ENCODE assay signal across 8 cellular contexts in genomic region chr1:45550401-45551305, GRCh38. TPM values are rescaled to one million over a fixed set of nuclear protein-coding genes. Genes with fewer than 3 reads are reported as not detected.
DNase-seq lines count a peak whose midpoint lies in the region; ATAC-seq and TF ChIP-seq lines count a peak whose summit lies in the region.

TSS of gene AKR1A1 (plus strand) at chr1:45550826. CDS start at chr1:45561795, 10,969 bp downstream.

- H3K27ac Mint-ChIP-seq in activated naive CD4-positive, alpha-beta T cell treated with anti-CD3 and anti-CD28 coated beads, Interleukin-2, amount 10 ng/mL, durations not matched to agents 7 days and 5 days = peak within 1 kb of the TSS; percentile 89

- peak; percentile 96 for DNase-seq in GM06990 (ENCODE audit: extremely low read depth, insufficient read length)
- peak; percentile 64 for DNase-seq in NCI-H1048 (lab: John Stamatoyannopoulos, UW)
- DNase-seq in SK-N-MC (ENCODE audit: low read depth, low spot score) = no peak
- peak; percentile 91 for DNase-seq in activated naive CD4-positive, alpha-beta T cell treated with anti-CD3 and anti-CD28 coated beads, Interleukin-2, amount 10 ng/mL, durations not matched to agents 7 days and 5 days
- peak; percentile 83 for DNase-seq in globus pallidus (ENCODE audit: low spot score)
- peak; percentile 89 for DNase-seq in occipital lobe (lab: John Stamatoyannopoulos, UW)
- DNase-seq in suprapubic skin (ENCODE audit: low spot score in 2 of 2) = peak; percentile 89 to 93

- TF ChIP-seq CTCF in GM06990 (IDR thresholded peaks at IDR 0.05; ENCODE audit: insufficient read depth, low read length, poor library complexity, severe bottlenecking) (no peak), suprapubic skin (IDR thresholded peaks at IDR 0.05) (no peak)

- H3K27me3 ChIP-seq in GM06990 (replicated peaks; ENCODE audit: control insufficient read depth, insufficient read depth, low read length) = no peaks in the 10 kb centered on the region
- no peaks in the 10 kb centered on the region for H3K27me3 ChIP-seq in suprapubic skin

- H3K9me3 ChIP-seq in SK-N-MC (ENCODE audit: low read depth, low read length) (no peaks in the 10 kb centered on the region), suprapubic skin (no peaks in the 10 kb centered on the region)

- peaks cover 16% of the 10 kb centered on the region for H3K27me3 Mint-ChIP-seq in activated naive CD4-positive, alpha-beta T cell treated with anti-CD3 and anti-CD28 coated beads, Interleukin-2, amount 10 ng/mL, durations not matched to agents 7 days and 5 days

- ATAC-seq in HG02571 (IDR thresholded peaks at IDR 0.05; ENCODE audit: unreplicated experiment) = peak; percentile 80

- TF ChIP-seq POLR2A in suprapubic skin (IDR thresholded peaks at IDR 0.05) = peak in 1 of 2 donors; percentile 19

- 1% methylated on average over 34 of the region's 47 CpGs for WGBS in suprapubic skin

- H3K4me3 Mint-ChIP-seq in activated naive CD4-positive, alpha-beta T cell treated with anti-CD3 and anti-CD28 coated beads, Interleukin-2, amount 10 ng/mL, durations not matched to agents 7 days and 5 days = peak within 1 kb of the TSS; percentile 97

- TF ChIP-seq EP300 in suprapubic skin (IDR thresholded peaks at IDR 0.05) = no peak

- CTCF ChIA-PET in activated naive CD4-positive, alpha-beta T cell treated with anti-CD3 and anti-CD28 coated beads, Interleukin-2, amount 10 ng/mL, durations not matched to agents 7 days and 5 days (lab: Charles Lee) = interaction anchor here (0.6 to 1.7 kb wide), 6 partner anchors 18 to 38 kb away, joined by 3 to 6 read pairs (median 4); no protein-coding TSS in a partner anchor

- H3K36me3 ChIP-seq in GM06990 (ENCODE audit: control insufficient read depth, insufficient read depth, low read length) = peaks cover 5% of the 10 kb centered on the region
- peaks cover 23% of the 10 kb centered on the region for H3K36me3 ChIP-seq in SK-N-MC (ENCODE audit: insufficient read depth, low read length)
- no peaks in the 10 kb centered on the region for H3K36me3 ChIP-seq in suprapubic skin

- H3K36me3 Mint-ChIP-seq in activated naive CD4-positive, alpha-beta T cell treated with anti-CD3 and anti-CD28 coated beads, Interleukin-2, amount 10 ng/mL, durations not matched to agents 7 days and 5 days = peaks cover 12% of the 10 kb centered on the region

- H3K9ac ChIP-seq in SK-N-MC (ENCODE audit: insufficient read length) = peak within 1 kb of the TSS; percentile 95

- H3K4me1 Mint-ChIP-seq in activated naive CD4-positive, alpha-beta T cell treated with anti-CD3 and anti-CD28 coated beads, Interleukin-2, amount 10 ng/mL, durations not matched to agents 7 days and 5 days = peaks cover 33% of the 10 kb centered on the region

- H3K4me1 ChIP-seq in suprapubic skin = peaks cover 26% of the 10 kb centered on the region

- H3K9me3 Mint-ChIP-seq in activated naive CD4-positive, alpha-beta T cell treated with anti-CD3 and anti-CD28 coated beads, Interleukin-2, amount 10 ng/mL, durations not matched to agents 7 days and 5 days = no peaks in the 10 kb centered on the region

- H3K27ac ChIP-seq in SK-N-MC = peak within 1 kb of the TSS; percentile 76
- peak within 1 kb of the TSS; percentile 74 for H3K27ac ChIP-seq in suprapubic skin

- H3K4me3 ChIP-seq in GM06990 (replicated peaks; ENCODE audit: low read depth, low read length) (peak within 1 kb of the TSS; percentile 93), SK-N-MC (peak within 1 kb of the TSS; percentile 99), suprapubic skin (peak within 1 kb of the TSS; percentile 67)

RNA-seq across cellular contexts. Expression of gene AKR1A1, which starts in this region (rescaled TPM):
- total RNA-seq in occipital lobe = 56.1 TPM
- total RNA-seq in suprapubic skin = 10 to 100 TPM; 60.1 to 87.1 (median 82.8) TPM
